ENCODE assay signal across 1 cellular context in genomic region chr7:117158941-117159705, GRCh38.
TF ChIP-seq lines count a peak whose summit lies in the region.

No MANE protein-coding gene starts in this region.

TF ChIP-seq in SK-N-SH treated with all-trans-retinoic acid at 6 μM for 48 hours, 23 proteins besides CTCF, POLR2A, EP300 and RAD21 (continued from another document):
- TF ChIP-seq PATZ1 (CRISPR knock-in tag; IDR thresholded peaks at IDR 0.05; ENCODE audit: borderline replicate concordance) (peak; percentile 63; the same call in 1 of the 2 replicates), RARB (CRISPR knock-in tag; IDR thresholded peaks at IDR 0.05) (peak; percentile 38; the same call in 1 of the 2 replicates)
